8 cellular contexts compared by ENCODE assay signal in the genomic region with DNA sequence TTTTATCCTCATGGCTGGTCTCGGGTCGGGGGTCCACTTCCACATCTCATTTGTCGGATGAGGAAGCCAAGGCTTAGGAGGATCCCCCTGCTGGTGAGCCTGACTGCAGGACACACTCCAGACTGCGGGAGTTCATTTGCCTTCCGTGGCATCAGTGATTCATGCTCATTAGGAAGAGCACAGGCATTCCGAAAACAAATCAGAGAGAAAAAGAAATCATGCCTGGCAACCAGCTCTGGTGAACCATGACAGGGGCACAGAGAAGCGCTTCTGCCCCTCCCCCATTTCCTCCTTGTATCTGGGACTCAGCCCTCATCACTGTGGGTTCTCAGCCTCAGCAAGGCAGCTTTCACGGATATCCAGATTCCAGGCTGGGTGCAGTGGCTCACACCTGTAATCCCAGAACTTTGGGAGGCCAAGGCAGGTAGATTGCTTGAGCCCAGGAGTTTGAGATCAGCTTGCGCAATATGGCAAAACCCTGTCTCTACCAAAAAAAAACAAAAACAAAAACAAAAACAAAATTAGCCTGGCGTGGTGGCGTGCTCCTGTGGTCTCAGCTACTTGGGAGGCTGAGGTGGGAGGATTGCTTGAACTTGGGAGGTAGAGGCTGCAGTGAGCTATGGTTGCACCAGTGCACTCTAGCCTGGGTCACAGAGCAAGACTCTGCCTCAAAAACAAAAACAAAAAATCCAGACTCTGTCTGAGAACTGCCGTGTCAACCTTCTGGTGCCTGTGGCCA. TPM values are rescaled to one million over a fixed set of nuclear protein-coding genes. Genes with fewer than 3 reads are reported as not detected.
A peak's percentile ranks its signal among the peaks of the same experiment; 100 is the strongest.
DNase-seq lines count a peak whose midpoint lies in the region; ATAC-seq and TF ChIP-seq lines count a peak whose summit lies in the region.

No MANE protein-coding gene starts in this region.

- H3K27ac Mint-ChIP-seq in activated CD8-positive, alpha-beta T cell treated with anti-CD3 and anti-CD28 coated beads, Interleukin-2, amount 10 ng/mL, durations not matched to agents 7 days and 5 days = peak overlapping the region; percentile 97
- no peak overlapping the region for H3K27ac Mint-ChIP-seq in endothelial cell (ENCODE audit: unreplicated experiment)

- H3K36me3 ChIP-seq in IMR-90 (ENCODE audit: control insufficient read depth, insufficient read depth, low read length) (no peaks in the 10 kb centered on the region), neutrophil (no peaks in the 10 kb centered on the region), urinary bladder (ENCODE audit: insufficient read depth) (no peaks in the 10 kb centered on the region)

- peak; percentile 77 for TF ChIP-seq CTCF in IMR-90 (conservative IDR thresholded peaks at IDR 0.05; ENCODE audit: low read depth, low read length)
- peak; percentile 11 for TF ChIP-seq CTCF in endothelial cell (IDR thresholded peaks at IDR 0.05; ENCODE audit: unreplicated experiment)
- no peak for TF ChIP-seq CTCF in neutrophil (IDR thresholded peaks at IDR 0.05)

- intact Hi-C loops in IMR-90 (cut with micrococcal nuclease) = no loop called here

- peak; percentile 30 for ATAC-seq in GM18520 (IDR thresholded peaks at IDR 0.05; ENCODE audit: unreplicated experiment)
- ATAC-seq in IMR-90 (ENCODE audit: low read depth) = peak; percentile 58
- no peak for ATAC-seq in activated CD8-positive, alpha-beta T cell treated with anti-CD3 and anti-CD28 coated beads, Interleukin-2, amount 10 ng/mL, durations not matched to agents 7 days and 5 days
- ATAC-seq in HG03045 (IDR thresholded peaks at IDR 0.05; ENCODE audit: unreplicated experiment) = no peak

- peak overlapping the region; percentile 94 for H3K4ac ChIP-seq in IMR-90 (ENCODE audit: low read depth, low read length)

- dilution Hi-C loops in IMR-90 (cut with HindIII; ENCODE audit: low sequenced_read_pairs, unreplicated experiment) = no loop called here

- peak; percentile 56 for TF ChIP-seq RAD21 in IMR-90 (IDR thresholded peaks at IDR 0.05; ENCODE audit: low read length)

- peak overlapping the region; percentile 40 for H2AFZ ChIP-seq in IMR-90 (replicated peaks; ENCODE audit: low read length, poor library complexity)

- H3K23ac ChIP-seq in IMR-90 (ENCODE audit: low read depth, low read length) = peak overlapping the region; percentile 46; the same call in 1 of the 2 replicates

- peak overlapping the region; percentile 82 for H4K91ac ChIP-seq in IMR-90 (ENCODE audit: insufficient read depth, low read depth, low read length)

- H3K27me3 ChIP-seq in IMR-90 (ENCODE audit: control insufficient read depth, insufficient read depth, low read length) (no peaks in the 10 kb centered on the region), neutrophil (no peaks in the 10 kb centered on the region)

- H3K9me3 ChIP-seq in IMR-90 (ENCODE audit: control insufficient read depth, insufficient read depth, low read length) (no peaks in the 10 kb centered on the region), neutrophil (no peaks in the 10 kb centered on the region)

- H3K27me3 Mint-ChIP-seq in activated CD8-positive, alpha-beta T cell treated with anti-CD3 and anti-CD28 coated beads, Interleukin-2, amount 10 ng/mL, durations not matched to agents 7 days and 5 days (ENCODE audit: low read depth) = no peaks in the 10 kb centered on the region
- peaks cover 6% of the 10 kb centered on the region for H3K27me3 Mint-ChIP-seq in endothelial cell (ENCODE audit: unreplicated experiment)

- H3K56ac ChIP-seq in IMR-90 (ENCODE audit: extremely low read depth, insufficient read depth, low read length) = peak overlapping the region; percentile 34; the same call in 1 of the 2 replicates

- in situ Hi-C loops in IMR-90 (cut with MboI; ENCODE audit: low sequenced_read_pairs) = no loop called here

- H3K14ac ChIP-seq in IMR-90 (replicated peaks; ENCODE audit: low read depth, low read length) = peak overlapping the region; percentile 74

- peak overlapping the region; percentile 47 for H4K5ac ChIP-seq in IMR-90 (ENCODE audit: low read depth, low read length)

- BruUV-seq in IMR-90 (replicated peaks; lab: Mats Ljungman, UMichigan) = no TSS peak

- H2AK5ac ChIP-seq in IMR-90 (ENCODE audit: low read depth, low read length) = peak overlapping the region; percentile 83

- H2AK9ac ChIP-seq in IMR-90 (replicated peaks; ENCODE audit: low read depth, low read length, poor library complexity) = peak overlapping the region; percentile 73

- peak overlapping the region; percentile 53 for H3K4me3 Mint-ChIP-seq in activated CD8-positive, alpha-beta T cell treated with anti-CD3 and anti-CD28 coated beads, Interleukin-2, amount 10 ng/mL, durations not matched to agents 7 days and 5 days
- peak overlapping the region; percentile 74 for H3K4me3 Mint-ChIP-seq in endothelial cell (ENCODE audit: unreplicated experiment)

- peak overlapping the region; percentile 49 for H3K18ac ChIP-seq in IMR-90 (ENCODE audit: low read depth, low read length)

- peaks cover 81% of the 10 kb centered on the region for H3K4me1 Mint-ChIP-seq in activated CD8-positive, alpha-beta T cell treated with anti-CD3 and anti-CD28 coated beads, Interleukin-2, amount 10 ng/mL, durations not matched to agents 7 days and 5 days (ENCODE audit: low read depth)
- peaks cover 14% of the 10 kb centered on the region for H3K4me1 Mint-ChIP-seq in endothelial cell (ENCODE audit: unreplicated experiment)

- H3K27ac ChIP-seq in IMR-90 (ENCODE audit: insufficient read depth, low read length) = peak overlapping the region; percentile 73
- H3K27ac ChIP-seq in neutrophil = peak overlapping the region; percentile 92
- peak overlapping the region; percentile 86 for H3K27ac ChIP-seq in urinary bladder (ENCODE audit: low read depth)

- CTCF ChIA-PET in IMR-90 (lab: Yijun Ruan, JAX) = interaction anchor here (1.7 to 2.6 kb wide), 2 partner anchors 10 to 15 kb away, joined by 5 to 31 read pairs; no protein-coding TSS in a partner anchor
- CTCF ChIA-PET in activated CD8-positive, alpha-beta T cell treated with anti-CD3 and anti-CD28 coated beads, Interleukin-2, amount 10 ng/mL, durations not matched to agents 7 days and 5 days (lab: Charles Lee) = interaction anchor here (0.8 to 3.2 kb wide), 8 partner anchors 8 to 108 kb away, joined by 3 to 14 read pairs (median 6); no protein-coding TSS in a partner anchor

- H3K9me3 Mint-ChIP-seq in activated CD8-positive, alpha-beta T cell treated with anti-CD3 and anti-CD28 coated beads, Interleukin-2, amount 10 ng/mL, durations not matched to agents 7 days and 5 days (ENCODE audit: insufficient read depth) = no peaks in the 10 kb centered on the region
- no peaks in the 10 kb centered on the region for H3K9me3 Mint-ChIP-seq in endothelial cell (ENCODE audit: unreplicated experiment)

- H3K79me1 ChIP-seq in IMR-90 (ENCODE audit: low read depth in 1 of 2, low read length in 2 of 2) = peaks cover 21 to 65% of the 10 kb centered on the region in 2 experiments

- H3K4me2 ChIP-seq in IMR-90 (ENCODE audit: low read depth, low read length) = no peak overlapping the region

- peaks cover 4% of the 10 kb centered on the region for H3K36me3 Mint-ChIP-seq in activated CD8-positive, alpha-beta T cell treated with anti-CD3 and anti-CD28 coated beads, Interleukin-2, amount 10 ng/mL, durations not matched to agents 7 days and 5 days (ENCODE audit: low read depth)
- peaks cover 5% of the 10 kb centered on the region for H3K36me3 Mint-ChIP-seq in endothelial cell (ENCODE audit: low read depth, unreplicated experiment)

- peak overlapping the region; percentile 69 to 78 for H4K8ac ChIP-seq in IMR-90 (ENCODE audit: low read depth in 2 of 2, low read length in 2 of 2)

- H3K4me3 ChIP-seq in IMR-90 (ENCODE audit: insufficient read depth, low read depth, low read length) = no peak overlapping the region
- H3K4me3 ChIP-seq in neutrophil (ENCODE audit: low read depth in 1 of 2, low read length in 1 of 2) = no peak overlapping the region
- H3K4me3 ChIP-seq in urinary bladder (ENCODE audit: low read depth, low read length) = no peak overlapping the region

- no peak overlapping the region for H3K9ac ChIP-seq in IMR-90 (ENCODE audit: low read depth, low read length)

- 63% methylated on average over 2 of the region's 12 CpGs; no CpG with 5 or more reads in 1 of the 2 experiments for WGBS in IMR-90 (ENCODE audit: extremely low coverage in 2 of 2, insufficient read length in 1 of 2), 2 experiments
- WGBS in urinary bladder = 83% methylated on average over 12 of the region's 12 CpGs

- H3K4me1 ChIP-seq in IMR-90 (ENCODE audit: control insufficient read depth, insufficient read depth, low read length) = peaks cover 38% of the 10 kb centered on the region
- peaks cover 83 to 94% of the 10 kb centered on the region in 2 experiments for H3K4me1 ChIP-seq in neutrophil (ENCODE audit: control insufficient read depth in 1 of 2, insufficient read depth in 1 of 2, low read depth in 1 of 2, low read length in 1 of 2)
- peaks cover 2% of the 10 kb centered on the region for H3K4me1 ChIP-seq in urinary bladder (ENCODE audit: insufficient read depth)

- no peak for TF ChIP-seq POLR2A in IMR-90 (IDR thresholded peaks at IDR 0.05; ENCODE audit: low read depth, low read length)

- H2BK120ac ChIP-seq in IMR-90 (ENCODE audit: low read depth, low read length) = peak overlapping the region; percentile 91

- peak; percentile 96 for DNase-seq in IMR-90
- DNase-seq in activated CD8-positive, alpha-beta T cell treated with anti-CD3 and anti-CD28 coated beads, Interleukin-2, amount 10 ng/mL, durations not matched to agents 7 days and 5 days = peak; percentile 70
- DNase-seq in endothelial cell (ENCODE audit: low spot score) = peak; percentile 18
- no peak for DNase-seq in NCI-H1694 treated with DMSO at 0.1 percent for 48 hours (lab: John Stamatoyannopoulos, UW)

- POLR2A ChIA-PET in IMR-90 (lab: Charles Lee; ENCODE audit: unreplicated experiment) = interaction anchor here (0.6 kb wide), 1 partner anchor 396 kb away, joined by 3 read pairs; no protein-coding TSS in a partner anchor
- POLR2A ChIA-PET in activated CD8-positive, alpha-beta T cell treated with anti-CD3 and anti-CD28 coated beads, Interleukin-2, amount 10 ng/mL, durations not matched to agents 7 days and 5 days (lab: Charles Lee) = interaction anchor here (0.6 to 2.8 kb wide), 8 partner anchors 29 to 207 kb away, joined by 3 to 22 read pairs (median 4); a partner anchor contains a TSS

- 0 out of 2 replicates have a peak, but pooled peaks cover 3% of the 10 kb centered on the region for H4K20me1 ChIP-seq in IMR-90 (ENCODE audit: insufficient read depth, low read length)

- H2BK20ac ChIP-seq in IMR-90 (ENCODE audit: low read depth, low read length) = peak overlapping the region; percentile 90

- peaks cover 49% of the 10 kb centered on the region for H3K9me1 ChIP-seq in IMR-90 (ENCODE audit: insufficient read depth, low read length)

- peak overlapping the region; percentile 80 for H2BK5ac ChIP-seq in IMR-90 (ENCODE audit: low read depth, low read length, poor library complexity, severe bottlenecking)

- H2BK15ac ChIP-seq in IMR-90 (ENCODE audit: low read depth, low read length) = peak overlapping the region; percentile 87; the same call in 2 of the 3 replicates

RNA-seq across cellular contexts. Expression of a gene that starts 28.4 kb away (rescaled TPM):
- 8.1 and 8.6 TPM in 2 replicates for total RNA-seq in IMR-90 (2012; rRNA removed)
- 6.9 and 7.8 TPM in 2 replicates for polyA plus RNA-seq in IMR-90 (2012; rRNA removed)
- polyA plus RNA-seq in IMR-90 (2012; cell fraction: cytosol; rRNA removed) = 5.1 and 6.1 TPM in 2 replicates
- polyA plus RNA-seq in IMR-90 (2012; cell fraction: nucleus; rRNA removed; ENCODE audit: low replicate concordance) = 4.2 and 6.2 TPM in 2 replicates
- 1 to 10 TPM; 1.3 to 1.4 TPM for total RNA-seq in activated CD8-positive, alpha-beta T cell treated with anti-CD3 and anti-CD28 coated beads, Interleukin-2, amount 10 ng/mL, durations not matched to agents 7 days and 5 days
- total RNA-seq in endothelial cell (ENCODE audit: unreplicated experiment) = 1.1 TPM
- 2.9 TPM for total RNA-seq in urinary bladder
- 4.1 TPM for polyA plus RNA-seq in urinary bladder

RNA-seq across cellular contexts. Expression of a gene that starts 51.5 kb away (rescaled TPM):
- 11.8 and 19.2 TPM in 2 replicates for total RNA-seq in IMR-90 (2012; rRNA removed)
- polyA plus RNA-seq in IMR-90 (2012; rRNA removed) = 8.9 and 11.7 TPM in 2 replicates
- polyA plus RNA-seq in IMR-90 (2012; cell fraction: cytosol; rRNA removed) = 4.9 and 7.9 TPM in 2 replicates
- 6.8 and 15.4 TPM in 2 replicates for polyA plus RNA-seq in IMR-90 (2012; cell fraction: nucleus; rRNA removed; ENCODE audit: low replicate concordance)
- total RNA-seq in activated CD8-positive, alpha-beta T cell treated with anti-CD3 and anti-CD28 coated beads, Interleukin-2, amount 10 ng/mL, durations not matched to agents 7 days and 5 days = 10 to 100 TPM; 57.0 to 59.1 TPM
- total RNA-seq in endothelial cell (ENCODE audit: unreplicated experiment) = 66.3 TPM
- total RNA-seq in urinary bladder = 50.0 TPM
- 21.7 TPM for polyA plus RNA-seq in urinary bladder

RNA-seq across cellular contexts. Expression of a gene that starts 55.1 kb away (rescaled TPM):
- 7.8 and 9.0 TPM in 2 replicates for total RNA-seq in IMR-90 (2012; rRNA removed)
- 15.0 and 18.8 TPM in 2 replicates for polyA plus RNA-seq in IMR-90 (2012; rRNA removed)
- polyA plus RNA-seq in IMR-90 (2012; cell fraction: cytosol; rRNA removed) = 9.1 and 10.1 TPM in 2 replicates
- 11.1 and 22.6 TPM in 2 replicates for polyA plus RNA-seq in IMR-90 (2012; cell fraction: nucleus; rRNA removed; ENCODE audit: low replicate concordance)
- total RNA-seq in activated CD8-positive, alpha-beta T cell treated with anti-CD3 and anti-CD28 coated beads, Interleukin-2, amount 10 ng/mL, durations not matched to agents 7 days and 5 days = 10 to 100 TPM; 57.0 to 61.6 TPM
- 41.2 TPM for total RNA-seq in endothelial cell (ENCODE audit: unreplicated experiment)
- total RNA-seq in urinary bladder = 11.3 TPM
- 21.7 TPM for polyA plus RNA-seq in urinary bladder

Comparison
In these comparisons a context has a peak if more than half of its experiments do, and no peak if none do; other contexts are left out.
1. ATAC-seq: peak in GM18520 (single experiment) and IMR-90 (single experiment); none in activated CD8-positive, alpha-beta T cell treated with anti-CD3 and anti-CD28 coated beads, Interleukin-2, amount 10 ng/mL, durations not matched to agents 7 days and 5 days (single experiment) and HG03045 (single experiment).
2. Peak in every context shown above with its lines, with median percentiles within 50 percentile points of each other: H3K27ac ChIP-seq.